In the genomic region with DNA sequence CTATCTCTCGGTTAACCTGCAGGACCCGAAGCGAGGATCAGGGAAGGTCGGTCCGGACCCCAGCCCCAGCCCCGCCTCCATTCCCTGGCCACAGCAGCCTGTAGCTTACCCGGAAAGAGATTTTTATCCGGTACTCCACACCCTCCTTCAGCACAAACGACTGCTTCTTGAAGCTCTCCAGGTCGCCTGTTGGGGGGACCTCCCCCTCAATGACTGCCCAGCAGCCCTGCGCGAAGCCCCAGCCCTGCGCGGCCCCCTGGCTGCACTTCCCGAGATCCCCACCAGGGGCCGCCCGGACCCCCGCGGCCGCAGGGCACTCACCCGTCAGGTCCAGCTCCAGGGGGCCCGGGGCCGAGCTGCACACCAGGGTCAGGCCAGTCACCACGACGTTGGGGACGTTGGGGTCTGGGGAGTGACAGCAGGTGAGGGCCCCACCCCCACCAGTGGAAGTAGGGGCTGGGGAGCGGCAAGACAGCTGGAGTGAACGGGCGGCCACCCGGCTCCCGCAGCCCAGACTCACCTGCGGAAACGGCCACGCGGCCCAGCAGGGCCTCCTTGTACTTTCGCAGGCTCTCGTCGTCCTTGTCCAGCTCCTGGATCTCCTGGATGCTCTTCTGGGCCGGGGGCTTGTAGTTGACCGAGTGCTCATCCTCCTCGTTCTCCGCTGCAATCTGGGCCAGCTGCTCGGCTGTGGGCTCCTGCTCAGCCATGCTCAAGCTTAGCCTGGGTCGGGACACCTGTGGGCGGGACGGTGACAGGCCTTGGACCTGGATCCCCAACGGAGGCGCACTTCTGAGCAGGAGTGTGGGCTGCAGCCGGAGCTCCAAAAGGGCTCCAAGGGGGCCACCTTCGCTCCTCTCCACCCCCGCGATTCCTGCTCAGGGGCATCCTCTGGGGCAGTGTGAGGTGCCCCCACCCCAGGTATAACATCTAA, we compare ENCODE assay signal across 1 cellular context.
A peak's percentile ranks its signal among the peaks of the same experiment; 100 is the strongest.
TF ChIP-seq lines count a peak whose summit lies in the region.

No MANE protein-coding gene starts in this region.

TF ChIP-seq in HepG2, 621 proteins besides CTCF, POLR2A, EP300 and RAD21 (continued from another document and continues in another):
- TF ChIP-seq, protein P1, sequence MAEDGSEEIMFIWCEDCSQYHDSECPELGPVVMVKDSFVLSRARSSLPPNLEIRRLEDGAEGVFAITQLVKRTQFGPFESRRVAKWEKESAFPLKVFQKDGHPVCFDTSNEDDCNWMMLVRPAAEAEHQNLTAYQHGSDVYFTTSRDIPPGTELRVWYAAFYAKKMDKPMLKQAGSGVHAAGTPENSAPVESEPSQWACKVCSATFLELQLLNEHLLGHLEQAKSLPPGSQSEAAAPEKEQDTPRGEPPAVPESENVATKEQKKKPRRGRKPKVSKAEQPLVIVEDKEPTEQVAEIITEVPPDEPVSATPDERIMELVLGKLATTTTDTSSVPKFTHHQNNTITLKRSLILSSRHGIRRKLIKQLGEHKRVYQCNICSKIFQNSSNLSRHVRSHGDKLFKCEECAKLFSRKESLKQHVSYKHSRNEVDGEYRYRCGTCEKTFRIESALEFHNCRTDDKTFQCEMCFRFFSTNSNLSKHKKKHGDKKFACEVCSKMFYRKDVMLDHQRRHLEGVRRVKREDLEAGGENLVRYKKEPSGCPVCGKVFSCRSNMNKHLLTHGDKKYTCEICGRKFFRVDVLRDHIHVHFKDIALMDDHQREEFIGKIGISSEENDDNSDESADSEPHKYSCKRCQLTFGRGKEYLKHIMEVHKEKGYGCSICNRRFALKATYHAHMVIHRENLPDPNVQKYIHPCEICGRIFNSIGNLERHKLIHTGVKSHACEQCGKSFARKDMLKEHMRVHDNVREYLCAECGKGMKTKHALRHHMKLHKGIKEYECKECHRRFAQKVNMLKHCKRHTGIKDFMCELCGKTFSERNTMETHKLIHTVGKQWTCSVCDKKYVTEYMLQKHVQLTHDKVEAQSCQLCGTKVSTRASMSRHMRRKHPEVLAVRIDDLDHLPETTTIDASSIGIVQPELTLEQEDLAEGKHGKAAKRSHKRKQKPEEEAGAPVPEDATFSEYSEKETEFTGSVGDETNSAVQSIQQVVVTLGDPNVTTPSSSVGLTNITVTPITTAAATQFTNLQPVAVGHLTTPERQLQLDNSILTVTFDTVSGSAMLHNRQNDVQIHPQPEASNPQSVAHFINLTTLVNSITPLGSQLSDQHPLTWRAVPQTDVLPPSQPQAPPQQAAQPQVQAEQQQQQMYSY (CRISPR knock-in tag; IDR thresholded peaks at IDR 0.05): 0 out of 2 replicates have a peak, but pooled peaks have one; percentile 30
- no peak for TF ChIP-seq MED8 (CRISPR knock-in tag; IDR thresholded peaks at IDR 0.05; ENCODE audit: insufficient replicate concordance)
- TF ChIP-seq, protein P2, sequence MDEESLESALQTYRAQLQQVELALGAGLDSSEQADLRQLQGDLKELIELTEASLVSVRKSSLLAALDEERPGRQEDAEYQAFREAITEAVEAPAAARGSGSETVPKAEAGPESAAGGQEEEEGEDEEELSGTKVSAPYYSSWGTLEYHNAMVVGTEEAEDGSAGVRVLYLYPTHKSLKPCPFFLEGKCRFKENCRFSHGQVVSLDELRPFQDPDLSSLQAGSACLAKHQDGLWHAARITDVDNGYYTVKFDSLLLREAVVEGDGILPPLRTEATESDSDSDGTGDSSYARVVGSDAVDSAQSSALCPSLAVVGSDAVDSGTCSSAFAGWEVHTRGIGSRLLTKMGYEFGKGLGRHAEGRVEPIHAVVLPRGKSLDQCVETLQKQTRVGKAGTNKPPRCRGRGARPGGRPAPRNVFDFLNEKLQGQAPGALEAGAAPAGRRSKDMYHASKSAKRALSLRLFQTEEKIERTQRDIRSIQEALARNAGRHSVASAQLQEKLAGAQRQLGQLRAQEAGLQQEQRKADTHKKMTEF (CRISPR knock-in tag; IDR thresholded peaks at IDR 0.05): no peak; the same call in 1 of the 2 replicates
- peak; percentile 65 for TF ChIP-seq IRX3 (CRISPR knock-in tag; IDR thresholded peaks at IDR 0.05; ENCODE audit: borderline replicate concordance, low read depth)
- TF ChIP-seq, protein P3, sequence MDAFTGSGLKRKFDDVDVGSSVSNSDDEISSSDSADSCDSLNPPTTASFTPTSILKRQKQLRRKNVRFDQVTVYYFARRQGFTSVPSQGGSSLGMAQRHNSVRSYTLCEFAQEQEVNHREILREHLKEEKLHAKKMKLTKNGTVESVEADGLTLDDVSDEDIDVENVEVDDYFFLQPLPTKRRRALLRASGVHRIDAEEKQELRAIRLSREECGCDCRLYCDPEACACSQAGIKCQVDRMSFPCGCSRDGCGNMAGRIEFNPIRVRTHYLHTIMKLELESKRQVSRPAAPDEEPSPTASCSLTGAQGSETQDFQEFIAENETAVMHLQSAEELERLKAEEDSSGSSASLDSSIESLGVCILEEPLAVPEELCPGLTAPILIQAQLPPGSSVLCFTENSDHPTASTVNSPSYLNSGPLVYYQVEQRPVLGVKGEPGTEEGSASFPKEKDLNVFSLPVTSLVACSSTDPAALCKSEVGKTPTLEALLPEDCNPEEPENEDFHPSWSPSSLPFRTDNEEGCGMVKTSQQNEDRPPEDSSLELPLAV (CRISPR knock-in tag; conservative IDR thresholded peaks at IDR 0.05; ENCODE audit: low read depth): peak; percentile 57; the same call in 1 of the 2 replicates
- TF ChIP-seq, protein P4, sequence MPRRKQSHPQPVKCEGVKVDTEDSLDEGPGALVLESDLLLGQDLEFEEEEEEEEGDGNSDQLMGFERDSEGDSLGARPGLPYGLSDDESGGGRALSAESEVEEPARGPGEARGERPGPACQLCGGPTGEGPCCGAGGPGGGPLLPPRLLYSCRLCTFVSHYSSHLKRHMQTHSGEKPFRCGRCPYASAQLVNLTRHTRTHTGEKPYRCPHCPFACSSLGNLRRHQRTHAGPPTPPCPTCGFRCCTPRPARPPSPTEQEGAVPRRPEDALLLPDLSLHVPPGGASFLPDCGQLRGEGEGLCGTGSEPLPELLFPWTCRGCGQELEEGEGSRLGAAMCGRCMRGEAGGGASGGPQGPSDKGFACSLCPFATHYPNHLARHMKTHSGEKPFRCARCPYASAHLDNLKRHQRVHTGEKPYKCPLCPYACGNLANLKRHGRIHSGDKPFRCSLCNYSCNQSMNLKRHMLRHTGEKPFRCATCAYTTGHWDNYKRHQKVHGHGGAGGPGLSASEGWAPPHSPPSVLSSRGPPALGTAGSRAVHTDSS (CRISPR knock-in tag; conservative IDR thresholded peaks at IDR 0.05): no peak
- peak; percentile 15; the same call in 1 of the 2 replicates for TF ChIP-seq CAMTA2 (CRISPR knock-in tag; IDR thresholded peaks at IDR 0.05; ENCODE audit: borderline replicate concordance)
- TF ChIP-seq ZNF3 (CRISPR knock-in tag; IDR thresholded peaks at IDR 0.05): no peak
- no peak for TF ChIP-seq FOXP1 (IDR thresholded peaks at IDR 0.05)
- no peak for TF ChIP-seq FOXP1 (CRISPR knock-in tag; IDR thresholded peaks at IDR 0.05)
- 0 out of 2 replicates have a peak, but pooled peaks have one; percentile 36 for TF ChIP-seq ZNF563 (CRISPR knock-in tag; IDR thresholded peaks at IDR 0.05)
- no peak for TF ChIP-seq NPAS2 (CRISPR knock-in tag; IDR thresholded peaks at IDR 0.05; ENCODE audit: borderline replicate concordance)
- no peak for TF ChIP-seq ONECUT2 (CRISPR knock-in tag; IDR thresholded peaks at IDR 0.05)
- TF ChIP-seq ZNF432 (CRISPR knock-in tag; IDR thresholded peaks at IDR 0.05; ENCODE audit: borderline replicate concordance): no peak
- TF ChIP-seq, protein P5, sequence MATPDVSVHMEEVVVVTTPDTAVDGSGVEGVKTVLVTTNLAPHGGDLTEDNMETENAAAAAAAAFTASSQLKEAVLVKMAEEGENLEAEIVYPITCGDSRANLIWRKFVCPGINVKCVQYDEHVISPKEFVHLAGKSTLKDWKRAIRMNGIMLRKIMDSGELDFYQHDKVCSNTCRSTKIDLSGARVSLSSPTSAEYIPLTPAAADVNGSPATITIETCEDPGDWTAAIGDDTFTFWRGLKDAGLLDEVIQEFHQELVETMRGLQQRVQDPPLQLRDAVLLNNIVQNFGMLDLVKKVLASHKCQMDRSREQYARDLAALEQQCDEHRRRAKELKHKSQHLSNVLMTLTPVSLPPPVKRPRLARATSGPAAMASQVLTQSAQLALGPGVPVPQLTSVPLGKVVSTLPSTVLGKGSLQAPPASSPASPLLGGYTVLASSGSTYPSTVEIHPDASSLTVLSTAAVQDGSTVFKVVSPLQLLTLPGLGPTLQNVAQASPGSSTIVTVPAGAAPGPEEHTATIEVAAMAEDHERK (CRISPR knock-in tag; IDR thresholded peaks at IDR 0.05; ENCODE audit: low read depth): no peak
- peak; percentile 14 for TF ChIP-seq ZFY (CRISPR knock-in tag; IDR thresholded peaks at IDR 0.05)
- TF ChIP-seq, protein P6, sequence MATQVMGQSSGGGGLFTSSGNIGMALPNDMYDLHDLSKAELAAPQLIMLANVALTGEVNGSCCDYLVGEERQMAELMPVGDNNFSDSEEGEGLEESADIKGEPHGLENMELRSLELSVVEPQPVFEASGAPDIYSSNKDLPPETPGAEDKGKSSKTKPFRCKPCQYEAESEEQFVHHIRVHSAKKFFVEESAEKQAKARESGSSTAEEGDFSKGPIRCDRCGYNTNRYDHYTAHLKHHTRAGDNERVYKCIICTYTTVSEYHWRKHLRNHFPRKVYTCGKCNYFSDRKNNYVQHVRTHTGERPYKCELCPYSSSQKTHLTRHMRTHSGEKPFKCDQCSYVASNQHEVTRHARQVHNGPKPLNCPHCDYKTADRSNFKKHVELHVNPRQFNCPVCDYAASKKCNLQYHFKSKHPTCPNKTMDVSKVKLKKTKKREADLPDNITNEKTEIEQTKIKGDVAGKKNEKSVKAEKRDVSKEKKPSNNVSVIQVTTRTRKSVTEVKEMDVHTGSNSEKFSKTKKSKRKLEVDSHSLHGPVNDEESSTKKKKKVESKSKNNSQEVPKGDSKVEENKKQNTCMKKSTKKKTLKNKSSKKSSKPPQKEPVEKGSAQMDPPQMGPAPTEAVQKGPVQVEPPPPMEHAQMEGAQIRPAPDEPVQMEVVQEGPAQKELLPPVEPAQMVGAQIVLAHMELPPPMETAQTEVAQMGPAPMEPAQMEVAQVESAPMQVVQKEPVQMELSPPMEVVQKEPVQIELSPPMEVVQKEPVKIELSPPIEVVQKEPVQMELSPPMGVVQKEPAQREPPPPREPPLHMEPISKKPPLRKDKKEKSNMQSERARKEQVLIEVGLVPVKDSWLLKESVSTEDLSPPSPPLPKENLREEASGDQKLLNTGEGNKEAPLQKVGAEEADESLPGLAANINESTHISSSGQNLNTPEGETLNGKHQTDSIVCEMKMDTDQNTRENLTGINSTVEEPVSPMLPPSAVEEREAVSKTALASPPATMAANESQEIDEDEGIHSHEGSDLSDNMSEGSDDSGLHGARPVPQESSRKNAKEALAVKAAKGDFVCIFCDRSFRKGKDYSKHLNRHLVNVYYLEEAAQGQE (IDR thresholded peaks at IDR 0.05; ENCODE audit: borderline replicate concordance in 1 of 2, low read depth in 1 of 2, low read length in 2 of 2): no peak
- TF ChIP-seq, protein P7, sequence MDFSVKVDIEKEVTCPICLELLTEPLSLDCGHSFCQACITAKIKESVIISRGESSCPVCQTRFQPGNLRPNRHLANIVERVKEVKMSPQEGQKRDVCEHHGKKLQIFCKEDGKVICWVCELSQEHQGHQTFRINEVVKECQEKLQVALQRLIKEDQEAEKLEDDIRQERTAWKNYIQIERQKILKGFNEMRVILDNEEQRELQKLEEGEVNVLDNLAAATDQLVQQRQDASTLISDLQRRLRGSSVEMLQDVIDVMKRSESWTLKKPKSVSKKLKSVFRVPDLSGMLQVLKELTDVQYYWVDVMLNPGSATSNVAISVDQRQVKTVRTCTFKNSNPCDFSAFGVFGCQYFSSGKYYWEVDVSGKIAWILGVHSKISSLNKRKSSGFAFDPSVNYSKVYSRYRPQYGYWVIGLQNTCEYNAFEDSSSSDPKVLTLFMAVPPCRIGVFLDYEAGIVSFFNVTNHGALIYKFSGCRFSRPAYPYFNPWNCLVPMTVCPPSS (IDR thresholded peaks at IDR 0.05): no peak
- TF ChIP-seq ZFP36 (IDR thresholded peaks at IDR 0.05; ENCODE audit: borderline replicate concordance, low read depth, low read length, partially characterized antibody): no peak
- TF ChIP-seq ZNF326 (CRISPR knock-in tag; IDR thresholded peaks at IDR 0.05; ENCODE audit: borderline replicate concordance): peak; percentile 50
- no peak for TF ChIP-seq ZNF24 (IDR thresholded peaks at IDR 0.05)
- TF ChIP-seq ZFYVE20 (CRISPR knock-in tag; IDR thresholded peaks at IDR 0.05; ENCODE audit: borderline replicate concordance, low read depth): no peak
- no peak for TF ChIP-seq GABPA (IDR thresholded peaks at IDR 0.05; ENCODE audit: low read depth, low read length)
- TF ChIP-seq GABPA (CRISPR knock-in tag; IDR thresholded peaks at IDR 0.05; ENCODE audit: low read depth): no peak
- TF ChIP-seq, protein P8, sequence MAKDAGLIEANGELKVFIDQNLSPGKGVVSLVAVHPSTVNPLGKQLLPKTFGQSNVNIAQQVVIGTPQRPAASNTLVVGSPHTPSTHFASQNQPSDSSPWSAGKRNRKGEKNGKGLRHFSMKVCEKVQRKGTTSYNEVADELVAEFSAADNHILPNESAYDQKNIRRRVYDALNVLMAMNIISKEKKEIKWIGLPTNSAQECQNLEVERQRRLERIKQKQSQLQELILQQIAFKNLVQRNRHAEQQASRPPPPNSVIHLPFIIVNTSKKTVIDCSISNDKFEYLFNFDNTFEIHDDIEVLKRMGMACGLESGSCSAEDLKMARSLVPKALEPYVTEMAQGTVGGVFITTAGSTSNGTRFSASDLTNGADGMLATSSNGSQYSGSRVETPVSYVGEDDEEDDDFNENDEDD (CRISPR knock-in tag; IDR thresholded peaks at IDR 0.05; ENCODE audit: borderline replicate concordance): 0 out of 2 replicates have a peak, but pooled peaks have one; percentile 21
- TF ChIP-seq, protein P9, sequence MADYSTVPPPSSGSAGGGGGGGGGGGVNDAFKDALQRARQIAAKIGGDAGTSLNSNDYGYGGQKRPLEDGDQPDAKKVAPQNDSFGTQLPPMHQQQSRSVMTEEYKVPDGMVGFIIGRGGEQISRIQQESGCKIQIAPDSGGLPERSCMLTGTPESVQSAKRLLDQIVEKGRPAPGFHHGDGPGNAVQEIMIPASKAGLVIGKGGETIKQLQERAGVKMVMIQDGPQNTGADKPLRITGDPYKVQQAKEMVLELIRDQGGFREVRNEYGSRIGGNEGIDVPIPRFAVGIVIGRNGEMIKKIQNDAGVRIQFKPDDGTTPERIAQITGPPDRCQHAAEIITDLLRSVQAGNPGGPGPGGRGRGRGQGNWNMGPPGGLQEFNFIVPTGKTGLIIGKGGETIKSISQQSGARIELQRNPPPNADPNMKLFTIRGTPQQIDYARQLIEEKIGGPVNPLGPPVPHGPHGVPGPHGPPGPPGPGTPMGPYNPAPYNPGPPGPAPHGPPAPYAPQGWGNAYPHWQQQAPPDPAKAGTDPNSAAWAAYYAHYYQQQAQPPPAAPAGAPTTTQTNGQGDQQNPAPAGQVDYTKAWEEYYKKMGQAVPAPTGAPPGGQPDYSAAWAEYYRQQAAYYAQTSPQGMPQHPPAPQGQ (CRISPR knock-in tag; IDR thresholded peaks at IDR 0.05; ENCODE audit: borderline replicate concordance): 0 out of 2 replicates have a peak, but pooled peaks have one; percentile 69
- no peak for TF ChIP-seq PCBP2 (optimal IDR thresholded peaks at IDR 0.05; ENCODE audit: low read depth, low read length, poor library complexity, severe bottlenecking)
- TF ChIP-seq, protein P10, sequence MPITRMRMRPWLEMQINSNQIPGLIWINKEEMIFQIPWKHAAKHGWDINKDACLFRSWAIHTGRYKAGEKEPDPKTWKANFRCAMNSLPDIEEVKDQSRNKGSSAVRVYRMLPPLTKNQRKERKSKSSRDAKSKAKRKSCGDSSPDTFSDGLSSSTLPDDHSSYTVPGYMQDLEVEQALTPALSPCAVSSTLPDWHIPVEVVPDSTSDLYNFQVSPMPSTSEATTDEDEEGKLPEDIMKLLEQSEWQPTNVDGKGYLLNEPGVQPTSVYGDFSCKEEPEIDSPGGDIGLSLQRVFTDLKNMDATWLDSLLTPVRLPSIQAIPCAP (CRISPR knock-in tag; IDR thresholded peaks at IDR 0.05; ENCODE audit: low read depth): no peak
